Comparison of ENCODE assay signal across 17 cellular contexts in the genomic region with DNA sequence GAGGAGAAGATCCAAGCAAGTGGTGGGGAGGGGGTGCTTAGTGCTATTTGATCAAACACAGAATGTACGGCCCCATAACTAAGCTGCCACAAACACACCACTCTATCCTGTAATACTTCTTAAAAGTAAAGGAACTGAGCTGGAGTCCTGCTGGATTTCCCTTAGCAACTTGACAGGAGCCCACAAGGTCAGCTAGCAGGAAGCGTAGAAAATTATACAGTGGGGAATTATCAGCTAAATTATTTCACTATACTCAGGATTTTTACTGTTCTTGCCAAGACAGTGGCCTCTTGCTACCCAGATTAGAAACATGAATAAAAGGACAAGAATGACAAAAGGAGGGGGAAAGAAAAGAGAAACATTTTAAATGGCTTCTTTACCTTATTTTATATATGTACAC.
DNase-seq lines count a peak whose midpoint lies in the region; TF ChIP-seq lines count a peak whose summit lies in the region.
"Had no signal": no experiment of that assay in that cellular context is flagged by ENCODE, and none has a peak within 500 bp of the region (broad histone marks: within the 10 kb centered on the region; RNA-seq: fewer than 3 reads in every experiment).

No MANE protein-coding gene starts in this region.

- H3K4me3 Mint-ChIP-seq in H9 (no peak overlapping the region), osteocyte (ENCODE audit: unreplicated experiment) (no peak overlapping the region)
- H3K4me3 Mint-ChIP-seq: CD14-positive monocyte had no signal

- no peak overlapping the region for H3K18ac ChIP-seq in H9 (ENCODE audit: insufficient read length, low read depth, low read length)

- H4K91ac ChIP-seq in H9 (ENCODE audit: insufficient read length, low read depth, low read length), result no peak overlapping the region

- H3K36me3 Mint-ChIP-seq in H9 (ENCODE audit: insufficient read depth in 1 of 3, low read depth in 3 of 3) (no peaks in the 10 kb centered on the region; a peak in 1 of 7 replicates), osteocyte (ENCODE audit: unreplicated experiment) (peaks cover 4% of the 10 kb centered on the region)
- H3K36me3 Mint-ChIP-seq: CD14-positive monocyte had no signal

- WGBS in H9 (ENCODE audit: extremely low coverage, insufficient read length, low lambda C conversion rate), result no CpG with 5 or more reads among the region's 2 CpGs

- no peak overlapping the region for H2BK15ac ChIP-seq in H9 (ENCODE audit: low read depth, low read length)

- H2AFZ ChIP-seq in H9 (ENCODE audit: low read length), result no peak overlapping the region

- H3K4ac ChIP-seq in H9 (ENCODE audit: low read depth, low read length), result no peak overlapping the region

- H3K9ac ChIP-seq in BLaER1 treated with 17β-estradiol and CSF1 and Interleukin-3, amounts not matched to agents 10 nM and 100 nM, result no peak overlapping the region
- no peak overlapping the region for H3K9ac ChIP-seq in H9 (ENCODE audit: extremely low read depth, insufficient read length, low read length)
- H3K9ac ChIP-seq: KMS-11 had no signal

- H3K56ac ChIP-seq in H9 (ENCODE audit: insufficient read length, low read depth, low read length), result no peak overlapping the region

- H3K27ac Mint-ChIP-seq in H9, result peak overlapping the region in 2 of 3 experiments; percentile 48 to 55; a peak in 3 of 7 replicates
- peak overlapping the region; percentile 35 for H3K27ac Mint-ChIP-seq in osteocyte (ENCODE audit: unreplicated experiment)
- H3K27ac Mint-ChIP-seq: CD14-positive monocyte had no signal

- H3K79me2 ChIP-seq in H9 (ENCODE audit: insufficient read depth, low read length), result no peaks in the 10 kb centered on the region

- no peak overlapping the region for H3K4me3 ChIP-seq in BLaER1 treated with 17β-estradiol and CSF1 and Interleukin-3, amounts not matched to agents 10 nM and 100 nM
- H3K4me3 ChIP-seq in choroid plexus epithelial cell (ENCODE audit: low read depth, low read length), result no peak overlapping the region
- H3K4me3 ChIP-seq: HAP-1, Peyer's patch, SK-N-MC had no signal

- H4K20me1 ChIP-seq in BLaER1 treated with 17β-estradiol and CSF1 and Interleukin-3, amounts not matched to agents 10 nM and 100 nM, result no peaks in the 10 kb centered on the region
- no peaks in the 10 kb centered on the region for H4K20me1 ChIP-seq in H9 (ENCODE audit: control insufficient read depth, insufficient read depth, insufficient read length)

- no peak overlapping the region for H2BK5ac ChIP-seq in H9 (ENCODE audit: insufficient read length, low read length)

- no peaks in the 10 kb centered on the region for H3K36me3 ChIP-seq in BLaER1 treated with 17β-estradiol and CSF1 and Interleukin-3, amounts not matched to agents 10 nM and 100 nM
- H3K36me3 ChIP-seq: HAP-1, Peyer's patch had no signal

- H2AK5ac ChIP-seq in H9 (ENCODE audit: insufficient read length, low read length), result no peak overlapping the region

- no peaks in the 10 kb centered on the region for H3K23me2 ChIP-seq in H9 (ENCODE audit: insufficient read length, low read depth, low read length, poor library complexity, severe bottlenecking)

- no peak overlapping the region for H3K27ac ChIP-seq in BLaER1 treated with 17β-estradiol and CSF1 and Interleukin-3, amounts not matched to agents 10 nM and 100 nM
- H3K27ac ChIP-seq in H9 (ENCODE audit: insufficient read length, low read depth, low read length), result no peak overlapping the region
- H3K27ac ChIP-seq: KMS-11, Peyer's patch, SK-N-MC had no signal

- H3T11ph ChIP-seq in H9 (ENCODE audit: low read length), result no peak overlapping the region

- H3K9me3 Mint-ChIP-seq in H9, result no peaks in the 10 kb centered on the region
- no peaks in the 10 kb centered on the region for H3K9me3 Mint-ChIP-seq in osteocyte (ENCODE audit: unreplicated experiment)
- H3K9me3 Mint-ChIP-seq: CD14-positive monocyte had no signal

- H3K4me1 Mint-ChIP-seq in H9 (peaks cover 4 to 19% of the 10 kb centered on the region in 2 experiments; a peak in 2 of 4 replicates), osteocyte (ENCODE audit: unreplicated experiment) (peaks cover 13% of the 10 kb centered on the region)

- H4K5ac ChIP-seq in H9 (ENCODE audit: insufficient read length, low read depth, low read length), result no peak overlapping the region

- no peaks in the 10 kb centered on the region for H3K79me1 ChIP-seq in H9 (ENCODE audit: insufficient read depth, low read depth, low read length, poor library complexity, severe bottlenecking)

- H3K9me3 ChIP-seq in BLaER1 treated with 17β-estradiol and CSF1 and Interleukin-3, amounts not matched to agents 10 nM and 100 nM (replicated peaks in 1 of 11), result no peaks in the 10 kb centered on the region
- no peaks in the 10 kb centered on the region for H3K9me3 ChIP-seq in H9 (ENCODE audit: control insufficient read depth, low read depth, low read length)
- H3K9me3 ChIP-seq: HAP-1, Peyer's patch had no signal

- H3K4me2 ChIP-seq in BLaER1 treated with 17β-estradiol and CSF1 and Interleukin-3, amounts not matched to agents 10 nM and 100 nM, result peak overlapping the region in 6 of 11 experiments; percentile 31 to 60 (median 46); a peak in 7 of 22 replicates
- no peak overlapping the region for H3K4me2 ChIP-seq in H9 (ENCODE audit: insufficient read depth, insufficient read length, low read length)
- H3K4me2 ChIP-seq: KMS-11 had no signal

- no peak overlapping the region for H2BK20ac ChIP-seq in H9 (ENCODE audit: low read depth, low read length, poor library complexity, severe bottlenecking)

- TF ChIP-seq CTCF in H9 (conservative IDR thresholded peaks at IDR 0.05), result no peak
- TF ChIP-seq CTCF in choroid plexus epithelial cell (conservative IDR thresholded peaks at IDR 0.05; ENCODE audit: low read depth, low read length), result no peak
- TF ChIP-seq CTCF in osteocyte (IDR thresholded peaks at IDR 0.05), result no peak

- no peaks in the 10 kb centered on the region for H3K27me3 Mint-ChIP-seq in H9 (ENCODE audit: low read depth)
- no peaks in the 10 kb centered on the region for H3K27me3 Mint-ChIP-seq in osteocyte (ENCODE audit: unreplicated experiment)

- no peak overlapping the region for H4K8ac ChIP-seq in H9 (replicated peaks; ENCODE audit: insufficient read length, low read depth, low read length)

- no peak overlapping the region for H3K14ac ChIP-seq in H9 (ENCODE audit: insufficient read depth, low read length)

- no peak overlapping the region for H2BK12ac ChIP-seq in H9 (ENCODE audit: insufficient read length, low read depth, low read length)

- H3K4me1 ChIP-seq in BLaER1 treated with 17β-estradiol and CSF1 and Interleukin-3, amounts not matched to agents 10 nM and 100 nM, result peaks cover 0 to 12% (median 3%) of the 10 kb centered on the region in 10 experiments; a peak in 10 of 20 replicates
- H3K4me1 ChIP-seq in H9 (ENCODE audit: insufficient read depth, low read length), result no peaks in the 10 kb centered on the region; the same call in 1 of the 2 replicates
- H3K4me1 ChIP-seq: HAP-1 had no signal

- DNase-seq in H9 (no peak), choroid plexus epithelial cell (ENCODE audit: low read depth) (peak; percentile 29), osteocyte (ENCODE audit: extremely low spot score, unreplicated experiment) (no peak), NCI-H226 (no peak), NCI-H1930 (lab: John Stamatoyannopoulos, UW) (no peak), DMS53 (lab: John Stamatoyannopoulos, UW) (no peak)
- DNase-seq: ACHN, COR-L47, GDM1, NCI-H187 treated with DMSO at 0.1 percent for 48 hours, NCI-H446, Peyer's patch had no signal

- H3K27me3 ChIP-seq in BLaER1 treated with 17β-estradiol and CSF1 and Interleukin-3, amounts not matched to agents 10 nM and 100 nM, result no peaks in the 10 kb centered on the region
- no peaks in the 10 kb centered on the region for H3K27me3 ChIP-seq in H9 (ENCODE audit: insufficient read depth, low read length)
- H3K27me3 ChIP-seq: Peyer's patch had no signal

- no peak overlapping the region for H3K23ac ChIP-seq in H9 (ENCODE audit: insufficient read length, low read depth, low read length)

- no peak overlapping the region for H2BK120ac ChIP-seq in H9 (ENCODE audit: low read depth, low read length, poor library complexity, severe bottlenecking)
